ENCODE assay signal across 26 cellular contexts in the genomic region with DNA sequence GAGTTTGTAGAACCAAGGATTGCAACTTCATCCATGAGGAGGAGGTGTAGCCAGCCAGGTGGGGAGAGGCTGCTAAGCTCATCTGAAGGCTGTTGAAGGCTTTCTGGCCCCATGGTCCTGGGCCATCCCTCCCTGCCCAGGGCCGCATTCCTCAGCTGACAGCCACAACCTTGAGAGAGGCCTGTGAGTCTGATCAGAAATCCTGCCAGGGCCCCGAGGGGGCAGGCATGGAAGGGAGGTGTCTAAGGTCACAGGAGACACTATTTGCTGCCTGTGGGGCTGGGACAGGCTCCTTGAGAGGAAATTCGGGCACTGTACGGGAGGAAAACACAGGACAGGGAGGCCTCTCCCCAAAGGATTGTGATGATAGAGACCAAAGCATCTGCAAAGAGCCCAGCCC.
DNase-seq lines count a peak whose midpoint lies in the region; ATAC-seq, FAIRE-seq and TF ChIP-seq lines count a peak whose summit lies in the region.
"Had no signal": no experiment of that assay in that cellular context is flagged by ENCODE, and none has a peak within 500 bp of the region (broad histone marks: within the 10 kb centered on the region; RNA-seq: fewer than 3 reads in every experiment).

No MANE protein-coding gene starts in this region.

- H3K9me3 Mint-ChIP-seq in activated CD8-positive, alpha-beta memory T cell treated with anti-CD3 and anti-CD28 coated beads, Interleukin-2, amount 10 ng/mL, durations not matched to agents 7 days and 5 days (ENCODE audit: low read depth): no peaks in the 10 kb centered on the region
- H3K9me3 Mint-ChIP-seq: IgD-negative memory B cell had no signal

- BruUV-seq in K562 (replicated peaks; lab: Mats Ljungman, UMichigan): no TSS peak

- no peaks in the 10 kb centered on the region for H3K36me3 ChIP-seq in K562 (ENCODE audit: control insufficient read depth, insufficient read depth, low read length)
- H3K36me3 ChIP-seq: SJSA1 had no signal

- peaks cover 14% of the 10 kb centered on the region for H3K27me3 Mint-ChIP-seq in activated CD8-positive, alpha-beta memory T cell treated with anti-CD3 and anti-CD28 coated beads, Interleukin-2, amount 10 ng/mL, durations not matched to agents 7 days and 5 days
- H3K27me3 Mint-ChIP-seq: CD4-positive, alpha-beta memory T cell had no signal

- no peaks in the 10 kb centered on the region for H3K36me3 Mint-ChIP-seq in activated CD8-positive, alpha-beta memory T cell treated with anti-CD3 and anti-CD28 coated beads, Interleukin-2, amount 10 ng/mL, durations not matched to agents 7 days and 5 days

- intact Hi-C loops in K562 (cut with micrococcal nuclease) (no loop called here), Right ventricle myocardium inferior (cut with DNase I) (no loop called here)

- CTCF ChIA-PET in activated CD8-positive, alpha-beta memory T cell treated with anti-CD3 and anti-CD28 coated beads, Interleukin-2, amount 10 ng/mL, durations not matched to agents 7 days and 5 days (lab: Charles Lee): interaction anchor here (1.1 to 4.1 kb wide), 3 partner anchors 10 to 85 kb away, joined by 4 to 23 read pairs (median 12); no protein-coding TSS in a partner anchor
- CTCF ChIA-PET in K562 (lab: Yijun Ruan, JAX; ENCODE audit: low intra/inter-chr PET ratio): interaction anchor here (2.0 to 14.4 kb wide), 2 partner anchors 82 to 156 kb away, joined by 5 to 251 read pairs; no protein-coding TSS in a partner anchor

- no peaks in the 10 kb centered on the region for H3K4me1 ChIP-seq in K562 (replicated peaks in 1 of 2; ENCODE audit: control insufficient read depth in 2 of 2, insufficient read depth in 2 of 2, low read length in 2 of 2)
- H3K4me1 ChIP-seq: SJSA1 had no signal

- H3K4me3 Mint-ChIP-seq in activated CD8-positive, alpha-beta memory T cell treated with anti-CD3 and anti-CD28 coated beads, Interleukin-2, amount 10 ng/mL, durations not matched to agents 7 days and 5 days: no peak overlapping the region
- H3K4me3 Mint-ChIP-seq: CD4-positive, alpha-beta memory T cell; IgD-negative memory B cell had no signal

- TF ChIP-seq EP300 in K562 (IDR thresholded peaks at IDR 0.05; ENCODE audit: low read length): no peak

- DNase-seq in activated CD8-positive, alpha-beta memory T cell treated with anti-CD3 and anti-CD28 coated beads, Interleukin-2, amount 10 ng/mL, durations not matched to agents 7 days and 5 days: peak; percentile 19
- no peak for DNase-seq in activated CD8-positive, alpha-beta memory T cell treated with anti-CD3 and anti-CD28 coated beads, Interleukin-2, amount 50 U/mL, for 4 hours
- peak in 1 of 4 experiments; percentile 52 for DNase-seq in K562 (ENCODE audit: extremely low read depth in 1 of 4, low spot score in 3 of 4)
- DNase-seq in mesenteric fat pad (ENCODE audit: low spot score): peak; percentile 65
- DNase-seq in Right ventricle myocardium inferior (ENCODE audit: missing footprints): no peak
- DNase-seq in NCI-H2196 treated with DMSO at 0.1 percent for 48 hours (lab: John Stamatoyannopoulos, UW; ENCODE audit: unreplicated experiment): no peak
- DNase-seq: CD4-positive, alpha-beta memory T cell; COR-L47; DMS 273 treated with DMSO at 0.1 percent for 48 hours; DMS79; EL; GDM1; NCI-H1048; NCI-H1694 treated with DMSO at 0.1 percent for 48 hours; NCI-H2081; NCI-H226; NCI-H510A; NCI-H69; NK-92 treated with Interleukin-12 subunit alpha and Interleukin-12 subunit beta, amount 100 ng/mL, for 24 hours; PC-9; Right ventricle myocardium superior had no signal

- no peak for TF ChIP-seq POLR2A in K562 (conservative IDR thresholded peaks at IDR 0.05)

- peaks cover 23% of the 10 kb centered on the region for H4K20me1 ChIP-seq in K562 (replicated peaks; ENCODE audit: control insufficient read depth, insufficient read depth, low read length)

- H3K9me3 ChIP-seq in K562 (replicated peaks; ENCODE audit: control insufficient read depth, insufficient read depth, low read depth, low read length): no peaks in the 10 kb centered on the region
- H3K9me3 ChIP-seq: SJSA1 had no signal

- no peaks in the 10 kb centered on the region for H3K79me2 ChIP-seq in K562 (ENCODE audit: control insufficient read depth, insufficient read depth, low read length)

- WGBS in K562 (ENCODE audit: insufficient coverage, low coverage, missing lambda C conversion rate): under 1% methylated on average over 4 of the region's 4 CpGs

- peaks cover 4% of the 10 kb centered on the region for H3K4me1 Mint-ChIP-seq in activated CD8-positive, alpha-beta memory T cell treated with anti-CD3 and anti-CD28 coated beads, Interleukin-2, amount 10 ng/mL, durations not matched to agents 7 days and 5 days

- POLR2A ChIA-PET in K562 (lab: Yijun Ruan, JAX): interaction anchor here (0.7 to 3.7 kb wide), 15 partner anchors 8 to 219 kb away, joined by 3 to 36 read pairs (median 5); no protein-coding TSS in a partner anchor

- H3K27ac Mint-ChIP-seq in activated CD8-positive, alpha-beta memory T cell treated with anti-CD3 and anti-CD28 coated beads, Interleukin-2, amount 10 ng/mL, durations not matched to agents 7 days and 5 days: no peak overlapping the region
- H3K27ac Mint-ChIP-seq: IgD-negative memory B cell had no signal

- no peak for TF ChIP-seq CTCF in K562 (IDR thresholded peaks at IDR 0.05 in 2 of 3, conservative IDR thresholded peaks at IDR 0.05 in 1 of 3; ENCODE audit: insufficient read depth in 2 of 3, low read depth in 1 of 3, low read length in 3 of 3)

- H3K27ac ChIP-seq in K562 (ENCODE audit: extremely low read depth, low read depth, low read length): no peak overlapping the region
- H3K27ac ChIP-seq: PC-9, SJSA1 had no signal

- H3K9me1 ChIP-seq in K562 (ENCODE audit: control insufficient read depth, insufficient read depth, low read length): peaks cover 4% of the 10 kb centered on the region

- H3K4me3 ChIP-seq in K562: no peak overlapping the region
- H3K4me3 ChIP-seq: GM12878, PC-9, SJSA1 had no signal

- no peak overlapping the region for H3K9ac ChIP-seq in K562 (ENCODE audit: insufficient read depth in 1 of 2, low read depth in 2 of 2, low read length in 2 of 2)

- H3K27me3 ChIP-seq in K562 (ENCODE audit: control insufficient read depth in 2 of 2, insufficient read depth in 2 of 2, low read length in 2 of 2): peaks cover 21 to 50% of the 10 kb centered on the region in 2 experiments

- TF ChIP-seq RAD21 in K562 (CRISPR knock-in tag; conservative IDR thresholded peaks at IDR 0.05 in 1 of 2, IDR thresholded peaks at IDR 0.05 in 1 of 2): no peak

- no peak overlapping the region for H2AFZ ChIP-seq in K562 (ENCODE audit: low read depth, low read length)
- H2AFZ ChIP-seq: PC-9 had no signal

- no peak for FAIRE-seq in K562 (lab: Jason Lieb, UNC)
- FAIRE-seq: GM12878, H54 had no signal

- no peak for ATAC-seq in activated CD8-positive, alpha-beta memory T cell treated with anti-CD3 and anti-CD28 coated beads, Interleukin-2, amount 10 ng/mL, durations not matched to agents 7 days and 5 days
- ATAC-seq in K562 (peak; percentile 7), Right ventricle myocardium inferior (no peak), GM19324 (IDR thresholded peaks at IDR 0.05; ENCODE audit: low FRiP score, unreplicated experiment) (no peak)
- ATAC-seq: GM12878 had no signal

- in situ Hi-C loops in K562 (cut with MboI): no loop called here

- no peak overlapping the region for H3K4me2 ChIP-seq in K562 (ENCODE audit: insufficient read depth, low read length)
- H3K4me2 ChIP-seq: PC-9 had no signal

TF ChIP-seq in K562, 482 proteins besides CTCF, POLR2A, EP300 and RAD21 (continues in another document):
- TF ChIP-seq RBM25 (IDR thresholded peaks at IDR 0.05; ENCODE audit: low read depth, low read length, severe bottlenecking) (no peak), GMEB1 (CRISPR knock-in tag; IDR thresholded peaks at IDR 0.05) (no peak), MEF2A (IDR thresholded peaks at IDR 0.05; ENCODE audit: control insufficient read depth, low read depth, low read length) (no peak), ZBTB5 (IDR thresholded peaks at IDR 0.05) (no peak), BRCA1 (IDR thresholded peaks at IDR 0.05) (no peak), BRCA1 (CRISPR knock-in tag; IDR thresholded peaks at IDR 0.05) (peak; percentile 89; the same call in 1 of the 2 replicates), ZNF184 (CRISPR knock-in tag; IDR thresholded peaks at IDR 0.05) (0 out of 2 replicates have a peak, but pooled peaks have one; percentile 30)

Comparison
In these comparisons a context has a peak if more than half of its experiments do, and no peak if none do; other contexts are left out.
1. DNase-seq: peak in activated CD8-positive, alpha-beta memory T cell treated with anti-CD3 and anti-CD28 coated beads, Interleukin-2, amount 10 ng/mL, durations not matched to agents 7 days and 5 days (single experiment) and mesenteric fat pad (single experiment); none in activated CD8-positive, alpha-beta memory T cell treated with anti-CD3 and anti-CD28 coated beads, Interleukin-2, amount 50 U/mL, for 4 hours (single experiment), Right ventricle myocardium inferior (single experiment) and NCI-H2196 treated with DMSO at 0.1 percent for 48 hours (single experiment).